In genomic region chr7:29318853-29319718, GRCh38 we compare ENCODE assay signal across 19 cellular contexts.
DNase-seq lines count a peak whose midpoint lies in the region; ATAC-seq and TF ChIP-seq lines count a peak whose summit lies in the region.
"Had no signal": no experiment of that assay in that cellular context is flagged by ENCODE, and none has a peak within 500 bp of the region (broad histone marks: within the 10 kb centered on the region; RNA-seq: fewer than 3 reads in every experiment).

No MANE protein-coding gene starts in this region.

- peak overlapping the region; percentile 82 for H3K4me3 Mint-ChIP-seq in glutamatergic neuron (ENCODE audit: unreplicated experiment)
- H3K4me3 Mint-ChIP-seq in endothelial cell (ENCODE audit: unreplicated experiment) = no peak overlapping the region
- H3K4me3 Mint-ChIP-seq: activated T-cell treated with anti-CD3 and anti-CD28 coated beads, Interleukin-2, amount 50 U/mL, for 24 hours; neural crest cell had no signal

- peak; percentile 66 for DNase-seq in NCI-H748 (lab: John Stamatoyannopoulos, UW; ENCODE audit: unreplicated experiment)
- no peak for DNase-seq in NCI-H748 treated with DMSO at 0.1 percent for 48 hours (lab: John Stamatoyannopoulos, UW)
- DNase-seq in glutamatergic neuron = no peak
- no peak for DNase-seq in endothelial cell (ENCODE audit: low spot score)
- DNase-seq: activated CD4-positive, alpha-beta T cell treated with anti-CD3 and anti-CD28 coated beads for 48 hours; activated gamma-delta T cell treated with Interleukin-2 at 50 U/mL for 16 hours; activated T-cell treated with anti-CD3 and anti-CD28 coated beads, Interleukin-2, amount 50 U/mL, for 24 hours; brain microvascular endothelial cell; colonic mucosa; DND-41; mucosa of descending colon; NCI-H1105 had no signal

- peaks cover 53% of the 10 kb centered on the region for H3K4me1 Mint-ChIP-seq in glutamatergic neuron (ENCODE audit: low read depth, unreplicated experiment)
- no peaks in the 10 kb centered on the region for H3K4me1 Mint-ChIP-seq in endothelial cell (ENCODE audit: unreplicated experiment)

- H3K9me3 Mint-ChIP-seq in glutamatergic neuron (ENCODE audit: unreplicated experiment) (peaks cover 9% of the 10 kb centered on the region), endothelial cell (ENCODE audit: unreplicated experiment) (no peaks in the 10 kb centered on the region)
- H3K9me3 Mint-ChIP-seq: activated T-cell treated with anti-CD3 and anti-CD28 coated beads, Interleukin-2, amount 50 U/mL, for 24 hours had no signal

- no peak for TF ChIP-seq CTCF in glutamatergic neuron (IDR thresholded peaks at IDR 0.05; ENCODE audit: partially characterized antibody, unreplicated experiment)
- no peak for TF ChIP-seq CTCF in endothelial cell (IDR thresholded peaks at IDR 0.05; ENCODE audit: unreplicated experiment)

- ATAC-seq in SK-N-SH treated with all-trans-retinoic acid at 6 μM for 48 hours (peak; percentile 31; the same call in 1 of the 3 replicates), HG03571 (IDR thresholded peaks at IDR 0.05; ENCODE audit: unreplicated experiment) (no peak), HG03521 (IDR thresholded peaks at IDR 0.05; ENCODE audit: unreplicated experiment) (no peak)
- ATAC-seq: gastroesophageal sphincter had no signal

- H3K36me3 Mint-ChIP-seq in glutamatergic neuron (ENCODE audit: unreplicated experiment) (peaks cover 4% of the 10 kb centered on the region), endothelial cell (ENCODE audit: low read depth, unreplicated experiment) (no peaks in the 10 kb centered on the region)

- H3K27ac ChIP-seq in temporal lobe (ENCODE audit: low read depth, low read length) = peak overlapping the region; percentile 99
- H3K27ac ChIP-seq: brain microvascular endothelial cell, colonic mucosa, gastroesophageal sphincter, SJSA1 had no signal

- H3K27ac Mint-ChIP-seq in glutamatergic neuron (ENCODE audit: unreplicated experiment) (peak overlapping the region; percentile 99), endothelial cell (ENCODE audit: unreplicated experiment) (no peak overlapping the region)
- H3K27ac Mint-ChIP-seq: activated T-cell treated with anti-CD3 and anti-CD28 coated beads, Interleukin-2, amount 50 U/mL, for 24 hours had no signal

- H3K27me3 Mint-ChIP-seq in glutamatergic neuron (ENCODE audit: unreplicated experiment) = peaks cover 9% of the 10 kb centered on the region
- H3K27me3 Mint-ChIP-seq in endothelial cell (ENCODE audit: unreplicated experiment) = no peaks in the 10 kb centered on the region
- H3K27me3 Mint-ChIP-seq: activated T-cell treated with anti-CD3 and anti-CD28 coated beads, Interleukin-2, amount 50 U/mL, for 24 hours had no signal

TF ChIP-seq in SK-N-SH treated with all-trans-retinoic acid at 6 μM for 48 hours, 23 proteins besides CTCF, POLR2A, EP300 and RAD21:
- TF ChIP-seq TSHZ2 (CRISPR knock-in tag; IDR thresholded peaks at IDR 0.05) = peak; percentile 78
- no peak for TF ChIP-seq ZC3H10 (CRISPR knock-in tag; IDR thresholded peaks at IDR 0.05)
- peak; percentile 58; the same call in 1 of the 2 replicates for TF ChIP-seq TCF4 (CRISPR knock-in tag; IDR thresholded peaks at IDR 0.05; ENCODE audit: borderline replicate concordance)
